9 cellular contexts compared by ENCODE assay signal in the genomic region with DNA sequence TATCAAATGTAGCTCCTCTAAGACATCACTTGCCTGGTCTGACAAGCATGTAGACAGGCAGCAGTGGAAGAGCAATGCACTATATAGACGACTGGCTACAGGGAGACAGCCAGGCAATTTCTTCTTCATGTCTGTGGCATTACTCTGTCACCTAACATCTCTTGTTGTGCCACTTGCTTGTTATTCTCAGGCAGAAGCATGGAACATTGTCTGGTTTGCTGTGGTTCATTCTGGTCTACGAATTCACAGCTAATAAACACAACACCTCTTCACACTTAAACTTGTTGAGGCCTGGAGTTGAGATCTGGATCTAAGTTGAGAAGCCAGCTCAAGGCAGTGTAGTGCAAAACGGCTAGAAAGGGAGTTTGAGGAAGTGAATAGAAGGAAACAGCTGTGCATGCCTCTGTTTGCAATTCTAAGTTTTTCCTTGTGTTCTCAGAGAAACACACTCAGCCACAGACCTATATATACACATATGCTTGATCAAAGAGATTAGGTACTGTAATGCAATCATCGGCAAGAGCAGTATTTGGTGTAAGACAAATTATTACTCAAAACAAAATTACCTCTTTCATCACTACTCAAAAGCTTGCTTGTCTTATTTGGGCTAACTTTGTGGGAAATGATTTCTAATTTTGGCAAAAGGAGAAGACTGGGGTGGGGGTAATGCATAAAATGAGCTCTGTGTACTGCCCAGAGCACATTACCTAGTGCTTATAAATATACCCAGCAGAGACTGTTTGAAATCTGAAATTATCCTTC.
A peak's percentile ranks its signal among the peaks of the same experiment; 100 is the strongest.
DNase-seq lines count a peak whose midpoint lies in the region; ATAC-seq, FAIRE-seq and TF ChIP-seq lines count a peak whose summit lies in the region.
"Had no signal": no experiment of that assay in that cellular context is flagged by ENCODE, and none has a peak within 500 bp of the region (broad histone marks: within the 10 kb centered on the region; RNA-seq: fewer than 3 reads in every experiment).

No MANE protein-coding gene starts in this region.

- H3K4me3 ChIP-seq in GM12865 (ENCODE audit: low read depth, low read length) = no peak overlapping the region
- no peak overlapping the region for H3K4me3 ChIP-seq in bronchial epithelial cell (ENCODE audit: low read depth, low read length)
- H3K4me3 ChIP-seq in hepatocyte = no peak overlapping the region

- H3K27ac ChIP-seq in hepatocyte = no peak overlapping the region
- H3K27ac ChIP-seq: KMS-11 had no signal

- no peaks in the 10 kb centered on the region for H3K4me1 ChIP-seq in hepatocyte (ENCODE audit: insufficient read depth)

- no peaks in the 10 kb centered on the region for H3K79me2 ChIP-seq in hepatocyte

- TF ChIP-seq CTCF in GM12865 (IDR thresholded peaks at IDR 0.05; ENCODE audit: insufficient read depth, low read depth, low read length, missing control alignments) = no peak
- no peak for TF ChIP-seq CTCF in bronchial epithelial cell (IDR thresholded peaks at IDR 0.05; ENCODE audit: insufficient read depth, low read length, severe bottlenecking)
- no peak for TF ChIP-seq CTCF in hepatocyte (IDR thresholded peaks at IDR 0.05; ENCODE audit: poor library complexity)

- 50% methylated on average over 4 of the region's 4 CpGs for WGBS in hepatocyte (ENCODE audit: low lambda C conversion rate, missing lambda C conversion rate)

- H3K27me3 ChIP-seq in bronchial epithelial cell (ENCODE audit: control insufficient read depth, insufficient read depth, low read length) (no peaks in the 10 kb centered on the region), hepatocyte (no peaks in the 10 kb centered on the region)

- H2AFZ ChIP-seq in hepatocyte = no peak overlapping the region

- no peaks in the 10 kb centered on the region for H3K9me3 ChIP-seq in hepatocyte (ENCODE audit: low read depth)

- H3K4me2 ChIP-seq in hepatocyte = no peak overlapping the region
- H3K4me2 ChIP-seq: KMS-11 had no signal

- DNase-seq in GM12865 (ENCODE audit: low read depth) = peak; percentile 49
- peak; percentile 60 for DNase-seq in KG1 (lab: John Stamatoyannopoulos, UW)
- DNase-seq in bronchial epithelial cell (ENCODE audit: low read depth) = no peak
- peak; percentile 84 for DNase-seq in pons (ENCODE audit: low spot score)
- DNase-seq in hepatocyte (ENCODE audit: low spot score) = no peak
- DNase-seq in GOT3 (lab: John Stamatoyannopoulos, UW) = no peak
- DNase-seq in stimulated activated CD4-positive, alpha-beta T cell treated with anti-CD3 and anti-CD28 coated beads, Interleukin-2, amount 100 ng/mL, for 24 hours = no peak

- peak; percentile 43 for FAIRE-seq in bronchial epithelial cell (lab: Jason Lieb, UNC)

- H4K20me1 ChIP-seq in hepatocyte (ENCODE audit: insufficient read depth, poor library complexity, severe bottlenecking) = no peaks in the 10 kb centered on the region

- no peaks in the 10 kb centered on the region for H3K36me3 ChIP-seq in bronchial epithelial cell (ENCODE audit: control insufficient read depth, insufficient read depth, low read length)
- peaks cover 3% of the 10 kb centered on the region for H3K36me3 ChIP-seq in hepatocyte (replicated peaks; ENCODE audit: insufficient read depth, low read depth)

- ATAC-seq in GM21717 (IDR thresholded peaks at IDR 0.05; ENCODE audit: unreplicated experiment) = peak; percentile 89

- H3K9me2 ChIP-seq in hepatocyte (replicated peaks; ENCODE audit: insufficient read depth) = no peaks in the 10 kb centered on the region

Comparison
In these comparisons a context has a peak if more than half of its experiments do, and no peak if none do; other contexts are left out.
1. DNase-seq: peak in GM12865 (single experiment), KG1 (single experiment) and pons (single experiment); none in bronchial epithelial cell (single experiment), hepatocyte (single experiment), GOT3 (single experiment) and stimulated activated CD4-positive, alpha-beta T cell treated with anti-CD3 and anti-CD28 coated beads, Interleukin-2, amount 100 ng/mL, for 24 hours (0 of 2).